Comparison of ENCODE assay signal across 1 cellular context in genomic region chr17:812638-813204, GRCh38.
TF ChIP-seq lines count a peak whose summit lies in the region.

No MANE protein-coding gene starts in this region.

TF ChIP-seq in H1, 55 proteins besides CTCF, POLR2A, EP300 and RAD21:
- TF ChIP-seq SAP30 (IDR thresholded peaks at IDR 0.05; ENCODE audit: insufficient read depth, insufficient replicate concordance, low read length) (no peak), TAF1 (IDR thresholded peaks at IDR 0.05; ENCODE audit: low read depth, low read length) (no peak), RBBP5 (IDR thresholded peaks at IDR 0.05; ENCODE audit: borderline replicate concordance, low read depth, low read length) (no peak), TCF12 (IDR thresholded peaks at IDR 0.05; ENCODE audit: low read depth, low read length) (no peak), ATF3 (IDR thresholded peaks at IDR 0.05; ENCODE audit: insufficient read depth, low read depth, low read length) (no peak), NRF1 (IDR thresholded peaks at IDR 0.05; ENCODE audit: low read depth, low read length) (no peak), EGR1 (IDR thresholded peaks at IDR 0.05; ENCODE audit: borderline replicate concordance, low read depth, low read length) (no peak), JUN (IDR thresholded peaks at IDR 0.05; ENCODE audit: low read depth, low read length) (no peak), CHD2 (IDR thresholded peaks at IDR 0.05; ENCODE audit: low read length) (no peak), SP4 (IDR thresholded peaks at IDR 0.05; ENCODE audit: low read length) (no peak), TBP (IDR thresholded peaks at IDR 0.05; ENCODE audit: low read depth, low read length) (no peak), TEAD4 (IDR thresholded peaks at IDR 0.05; ENCODE audit: low read depth, low read length) (no peak), BACH1 (IDR thresholded peaks at IDR 0.05; ENCODE audit: low read length) (no peak), POU5F1 (IDR thresholded peaks at IDR 0.05; ENCODE audit: low read depth, low read length) (no peak)
